ENCODE assay signal across 9 cellular contexts in the genomic region with DNA sequence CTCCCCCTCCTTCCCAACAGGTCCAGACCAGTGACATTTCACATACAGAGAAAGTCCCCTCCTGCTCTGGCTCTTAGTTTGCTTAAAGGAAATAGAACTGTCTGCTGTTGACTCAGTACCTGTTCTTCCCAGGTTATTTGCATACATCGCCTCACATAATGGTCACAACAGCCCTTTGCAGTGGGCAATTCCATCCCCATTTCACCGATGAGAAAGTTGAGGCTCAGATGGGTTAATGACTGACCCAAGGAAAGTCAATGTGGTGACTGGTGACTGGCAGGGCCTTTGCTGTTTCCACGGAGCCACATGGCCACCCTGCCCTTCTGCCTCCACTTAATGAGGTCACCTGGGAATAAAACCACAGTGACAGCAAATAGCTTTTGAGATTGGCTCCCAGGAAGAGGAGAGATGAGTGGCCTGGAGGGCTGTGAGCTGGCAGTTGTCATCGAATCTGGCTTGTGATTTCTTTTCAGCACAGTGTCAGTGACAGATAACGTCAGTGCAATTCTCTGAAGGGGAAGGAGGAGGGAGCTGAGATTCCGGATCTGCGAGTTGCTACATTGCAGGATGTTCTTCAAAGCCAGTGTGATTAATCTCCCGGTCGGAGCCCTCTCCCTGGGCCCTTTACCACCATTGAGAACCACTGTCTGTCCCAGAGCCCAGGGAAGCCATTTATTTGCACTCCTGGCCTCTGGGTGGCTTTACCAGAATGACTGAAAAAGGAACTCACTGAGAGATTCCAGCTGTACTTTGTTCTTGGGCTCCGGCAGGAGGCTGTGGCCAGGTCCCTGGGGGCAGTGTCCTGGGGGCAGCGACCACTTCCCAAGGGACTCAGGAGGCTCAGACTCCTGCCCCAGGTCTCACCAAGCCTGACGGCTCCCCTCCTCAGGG.
DNase-seq lines count a peak whose midpoint lies in the region; ATAC-seq and TF ChIP-seq lines count a peak whose summit lies in the region.
"Had no signal": no experiment of that assay in that cellular context is flagged by ENCODE, and none has a peak within 500 bp of the region (broad histone marks: within the 10 kb centered on the region; RNA-seq: fewer than 3 reads in every experiment).

No MANE protein-coding gene starts in this region.

- peaks cover 14% of the 10 kb centered on the region for H3K27me3 Mint-ChIP-seq in stimulated activated naive CD8-positive, alpha-beta T cell treated with anti-CD3 and anti-CD28 coated beads, Interleukin-15, amount 100 ng/mL, for 72 hours
- H3K27me3 Mint-ChIP-seq: stimulated activated naive CD8-positive, alpha-beta T cell treated with anti-CD3 and anti-CD28 coated beads, Interleukin-15, Interleukin-2, amounts not matched to agents 100 ng/mL and 50 ng/mL, for 24 hours had no signal

- H3K4me3 Mint-ChIP-seq in stimulated activated naive CD8-positive, alpha-beta T cell treated with anti-CD3 and anti-CD28 coated beads, Interleukin-15, amount 100 ng/mL, for 72 hours = no peak overlapping the region
- H3K4me3 Mint-ChIP-seq: stimulated activated naive CD8-positive, alpha-beta T cell treated with anti-CD3 and anti-CD28 coated beads, Interleukin-15, Interleukin-2, amounts not matched to agents 100 ng/mL and 50 ng/mL, for 24 hours had no signal

- no peak for TF ChIP-seq CTCF in GM13977 (IDR thresholded peaks at IDR 0.05; ENCODE audit: extremely low read depth, insufficient read depth, missing control alignments)

- in situ Hi-C loops in GM13977 (cut with MboI; ENCODE audit: low pct_unique_long_range_greater_than_20kb, low sequenced_read_pairs, unreplicated experiment) = no loop called here

- peaks cover 55% of the 10 kb centered on the region for H3K4me1 Mint-ChIP-seq in stimulated activated naive CD8-positive, alpha-beta T cell treated with anti-CD3 and anti-CD28 coated beads, Interleukin-15, amount 100 ng/mL, for 72 hours

- H3K9me3 Mint-ChIP-seq in stimulated activated naive CD8-positive, alpha-beta T cell treated with anti-CD3 and anti-CD28 coated beads, Interleukin-15, amount 100 ng/mL, for 72 hours = no peaks in the 10 kb centered on the region
- H3K9me3 Mint-ChIP-seq: stimulated activated naive CD8-positive, alpha-beta T cell treated with anti-CD3 and anti-CD28 coated beads, Interleukin-15, Interleukin-2, amounts not matched to agents 100 ng/mL and 50 ng/mL, for 24 hours had no signal

- peak overlapping the region; percentile 42 to 93 for H3K27ac Mint-ChIP-seq in stimulated activated naive CD8-positive, alpha-beta T cell treated with anti-CD3 and anti-CD28 coated beads, Interleukin-15, amount 100 ng/mL, for 72 hours
- H3K27ac Mint-ChIP-seq: stimulated activated naive CD8-positive, alpha-beta T cell treated with anti-CD3 and anti-CD28 coated beads, Interleukin-15, Interleukin-2, amounts not matched to agents 100 ng/mL and 50 ng/mL, for 24 hours had no signal

- DNase-seq in GM13977 (ENCODE audit: low spot score) (peak; percentile 56), M059J (ENCODE audit: low read depth) (peak; percentile 88), fibroblast of peridontal ligament (ENCODE audit: extremely low read depth) (peak; percentile 50), NOMO-1 treated with dmso at 0.1 percent for 144 hours (lab: John Stamatoyannopoulos, UW; ENCODE audit: unreplicated experiment) (no peak), mesenteric fat pad (ENCODE audit: low spot score) (no peak), mucosa of gallbladder (ENCODE audit: low spot score) (no peak)
- DNase-seq in stimulated activated naive CD8-positive, alpha-beta T cell treated with anti-CD3 and anti-CD28 coated beads, Interleukin-15, amount 100 ng/mL, for 72 hours = no peak

- ATAC-seq in GM21737 (IDR thresholded peaks at IDR 0.05; ENCODE audit: unreplicated experiment) = peak; percentile 58
- ATAC-seq in stimulated activated naive CD8-positive, alpha-beta T cell treated with anti-CD3 and anti-CD28 coated beads, Interleukin-15, amount 100 ng/mL, for 72 hours = peak; percentile 33

Comparison
In these comparisons a context has a peak if more than half of its experiments do, and no peak if none do; other contexts are left out.
1. DNase-seq: peak in GM13977 (single experiment), M059J (single experiment) and fibroblast of peridontal ligament (single experiment); none in stimulated activated naive CD8-positive, alpha-beta T cell treated with anti-CD3 and anti-CD28 coated beads, Interleukin-15, amount 100 ng/mL, for 72 hours (0 of 2), NOMO-1 treated with dmso at 0.1 percent for 144 hours (single experiment), mesenteric fat pad (single experiment) and mucosa of gallbladder (single experiment).